ENCODE assay signal across 8 cellular contexts in genomic region chr1:212858055-212858460, GRCh38. TPM values are rescaled to one million over a fixed set of nuclear protein-coding genes. Genes with fewer than 3 reads are reported as not detected.
DNase-seq lines count a peak whose midpoint lies in the region; ATAC-seq and TF ChIP-seq lines count a peak whose summit lies in the region.

Gene FLVCR1 (plus strand): TSS chr1:212858275. CDS start chr1:212858453, 178 bp downstream.

- H3K36me3 ChIP-seq in lung (ENCODE audit: control insufficient read depth in 2 of 2, insufficient read depth in 2 of 2, low read length in 2 of 2): peaks cover 0 to 2% of the 10 kb centered on the region in 2 donors

- H3K4me1 ChIP-seq in lung (ENCODE audit: control insufficient read depth in 2 of 2, insufficient read depth in 2 of 2, low read length in 2 of 2): peaks cover 6 to 9% of the 10 kb centered on the region in 2 donors

- ATAC-seq in GM21360 (IDR thresholded peaks at IDR 0.05; ENCODE audit: unreplicated experiment) (peak; percentile 94), lung (ENCODE audit: insufficient read depth, low FRiP score) (peak; percentile 99)

- peak within 1 kb of the TSS; percentile 88 for H3K27ac ChIP-seq in lung (ENCODE audit: low read depth in 1 of 2, low read length in 1 of 2)

- H3K27me3 ChIP-seq in lung (ENCODE audit: control insufficient read depth, insufficient read depth): no peaks in the 10 kb centered on the region

- WGBS in lung, 2 donors: 0% methylated on average over 45 to 50 of the region's 50 CpGs

- DNase-seq in COLO829 (ENCODE audit: low spot score): peak; percentile 95
- peak; percentile 93 for DNase-seq in HT-29 (ENCODE audit: low spot score)
- DNase-seq in NK-92 treated with Interleukin-12 subunit alpha and Interleukin-12 subunit beta, amount 100 ng/mL, for 24 hours (lab: John Stamatoyannopoulos, UW): peak; percentile 95
- DNase-seq in activated CD8-positive, alpha-beta memory T cell treated with anti-CD3 and anti-CD28 coated beads for 1 hour (ENCODE audit: extremely low read depth in 1 of 2, low read depth in 1 of 2): peak; percentile 76
- DNase-seq in effector CD4-positive, alpha-beta T cell: peak; percentile 87
- peak; percentile 98 for DNase-seq in lung (ENCODE audit: low spot score)
- DNase-seq in stimulated activated CD4-positive, alpha-beta T cell treated with anti-CD3 and anti-CD28 coated beads, TNF-alpha, amount 100 ng/mL, for 24 hours (ENCODE audit: low read depth in 3 of 3): peak; percentile 88 to 95 (median 90)

- TF ChIP-seq CTCF in lung (IDR thresholded peaks at IDR 0.05; ENCODE audit: control extremely low read depth, extremely low read depth): no peak

- H3K4me3 ChIP-seq in lung: peak within 1 kb of the TSS; percentile 90

- H3K9me3 ChIP-seq in lung (ENCODE audit: control insufficient read depth in 2 of 2, insufficient read depth in 1 of 2, low read length in 1 of 2): no peaks in the 10 kb centered on the region

RNA-seq across cellular contexts. Expression of gene FLVCR1, which starts in this region (rescaled TPM):
- total RNA-seq in HT-29 (2014; rRNA removed; shearing (Covaris generic)): 11.7 and 13.6 TPM in 2 replicates
- 10 to 100 TPM in 1 of 2 donors, 1 to 10 TPM in 1; 8.6 to 17.4 TPM for total RNA-seq in lung
- polyA plus RNA-seq in lung: 1 to 10 TPM; 4.5 to 4.6 TPM

Comparison
In these comparisons a context has a peak if more than half of its experiments do, and no peak if none do; other contexts are left out.
1. Peak in every context shown above with its lines: DNase-seq, ATAC-seq, H3K4me3 ChIP-seq and H3K27ac ChIP-seq.